16 cellular contexts compared by ENCODE assay signal in genomic region chr11:37322333-37323194, GRCh38.
"Had no signal": no experiment of that assay in that cellular context is flagged by ENCODE, and none has a peak within 500 bp of the region (broad histone marks: within the 10 kb centered on the region; RNA-seq: fewer than 3 reads in every experiment).

No MANE protein-coding gene starts in this region.

- H3K9me3 Mint-ChIP-seq: activated CD8-positive, alpha-beta T cell treated with anti-CD3 and anti-CD28 coated beads for 36 hours; activated naive CD8-positive, alpha-beta T cell treated with anti-CD3 and anti-CD28 coated beads, Interleukin-2, amount 10 ng/mL, durations not matched to agents 7 days and 5 days had no signal

- DNase-seq: activated CD4-positive, alpha-beta T cell treated with anti-CD3 and anti-CD28 coated beads for 36 hours; activated CD8-positive, alpha-beta memory T cell treated with anti-CD3 and anti-CD28 coated beads, Interleukin-2, amount 50 U/mL, for 48 hours; activated CD8-positive, alpha-beta T cell treated with anti-CD3 and anti-CD28 coated beads for 36 hours; activated naive CD8-positive, alpha-beta T cell treated with anti-CD3 and anti-CD28 coated beads, Interleukin-2, amount 10 ng/mL, durations not matched to agents 7 days and 5 days; anterior cingulate cortex; dorsolateral prefrontal cortex; glutamatergic neuron; psoas muscle; stimulated activated CD4-positive, alpha-beta T cell treated with anti-CD3 and anti-CD28 coated beads, Interleukin-4, amount 100 ng/mL, for 1 hour; stimulated activated naive CD8-positive, alpha-beta T cell treated with anti-CD3 and anti-CD28 coated beads, Interleukin-15, amount 100 ng/mL, for 72 hours; testis; WERI-Rb-1 had no signal

- H3K36me3 Mint-ChIP-seq: activated naive CD8-positive, alpha-beta T cell treated with anti-CD3 and anti-CD28 coated beads, Interleukin-2, amount 10 ng/mL, durations not matched to agents 7 days and 5 days; memory B cell had no signal

- H3K4me3 ChIP-seq: psoas muscle, testis had no signal

- H3K4me1 Mint-ChIP-seq: activated CD4-positive, alpha-beta T cell treated with anti-CD3 and anti-CD28 coated beads for 36 hours; activated naive CD8-positive, alpha-beta T cell treated with anti-CD3 and anti-CD28 coated beads, Interleukin-2, amount 10 ng/mL, durations not matched to agents 7 days and 5 days; memory B cell; stimulated activated naive CD8-positive, alpha-beta T cell treated with anti-CD3 and anti-CD28 coated beads, Interleukin-15, amount 100 ng/mL, for 72 hours had no signal

- H3K4me1 ChIP-seq: psoas muscle, testis had no signal

- H3K27me3 Mint-ChIP-seq: activated CD4-positive, alpha-beta T cell treated with anti-CD3 and anti-CD28 coated beads for 36 hours; activated CD8-positive, alpha-beta T cell treated with anti-CD3 and anti-CD28 coated beads for 36 hours; activated naive CD8-positive, alpha-beta T cell treated with anti-CD3 and anti-CD28 coated beads, Interleukin-2, amount 10 ng/mL, durations not matched to agents 7 days and 5 days; memory B cell; natural killer cell treated with Interleukin-12 subunit alpha and Interleukin-12 subunit beta and Interleukin-15 and Interleukin-18, amount 100 ng/mL, for 72 hours; stimulated activated naive CD8-positive, alpha-beta T cell treated with anti-CD3 and anti-CD28 coated beads, Interleukin-15, amount 100 ng/mL, for 72 hours had no signal

- H3K9me3 ChIP-seq: psoas muscle, testis had no signal

- H3K27ac Mint-ChIP-seq: activated CD4-positive, alpha-beta T cell treated with anti-CD3 and anti-CD28 coated beads for 36 hours; activated CD8-positive, alpha-beta T cell treated with anti-CD3 and anti-CD28 coated beads for 36 hours; activated naive CD8-positive, alpha-beta T cell treated with anti-CD3 and anti-CD28 coated beads, Interleukin-2, amount 10 ng/mL, durations not matched to agents 7 days and 5 days; memory B cell; natural killer cell treated with Interleukin-12 subunit alpha and Interleukin-12 subunit beta and Interleukin-15 and Interleukin-18, amount 100 ng/mL, for 72 hours; stimulated activated naive CD8-positive, alpha-beta T cell treated with anti-CD3 and anti-CD28 coated beads, Interleukin-15, amount 100 ng/mL, for 72 hours had no signal

- FAIRE-seq: bronchial epithelial cell had no signal

- H3K27me3 ChIP-seq: testis had no signal

- H3K4me3 Mint-ChIP-seq: activated CD4-positive, alpha-beta T cell treated with anti-CD3 and anti-CD28 coated beads for 36 hours; activated CD8-positive, alpha-beta T cell treated with anti-CD3 and anti-CD28 coated beads for 36 hours; activated naive CD8-positive, alpha-beta T cell treated with anti-CD3 and anti-CD28 coated beads, Interleukin-2, amount 10 ng/mL, durations not matched to agents 7 days and 5 days; memory B cell; natural killer cell treated with Interleukin-12 subunit alpha and Interleukin-12 subunit beta and Interleukin-15 and Interleukin-18, amount 100 ng/mL, for 72 hours; stimulated activated naive CD8-positive, alpha-beta T cell treated with anti-CD3 and anti-CD28 coated beads, Interleukin-15, amount 100 ng/mL, for 72 hours had no signal

- H3K27ac ChIP-seq: dorsolateral prefrontal cortex, psoas muscle, testis, WERI-Rb-1 had no signal

- H3K36me3 ChIP-seq: WERI-Rb-1 had no signal

- ATAC-seq: activated CD4-positive, alpha-beta T cell treated with anti-CD3 and anti-CD28 coated beads for 36 hours; activated CD8-positive, alpha-beta T cell treated with anti-CD3 and anti-CD28 coated beads for 36 hours; esophagus mucosa; natural killer cell treated with Interleukin-12 subunit alpha and Interleukin-12 subunit beta and Interleukin-15 and Interleukin-18, amount 100 ng/mL, for 72 hours; psoas muscle; stimulated activated naive CD8-positive, alpha-beta T cell treated with anti-CD3 and anti-CD28 coated beads, Interleukin-15, amount 100 ng/mL, for 72 hours had no signal
